In the genomic region with DNA sequence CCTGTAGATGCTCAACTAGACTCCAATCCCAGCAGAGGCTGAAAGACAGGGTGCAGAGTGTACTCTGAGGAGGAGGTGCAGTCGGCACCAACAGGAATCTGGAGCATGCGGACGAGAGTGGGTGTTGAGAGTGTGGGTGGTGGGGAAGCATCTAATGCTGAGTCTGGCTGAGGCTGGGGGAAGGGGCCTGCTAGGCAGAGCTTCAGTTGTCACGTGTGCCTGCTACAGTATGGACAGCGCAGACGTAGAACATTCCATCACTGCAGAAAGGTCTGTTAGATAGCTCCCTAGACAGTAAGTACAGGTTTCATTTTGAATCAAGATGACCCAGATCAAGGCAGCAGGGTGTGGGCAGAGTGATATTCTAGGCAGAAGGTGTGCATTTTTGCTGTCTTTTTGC, we compare ENCODE assay signal across 11 cellular contexts. TPM values are rescaled to one million over a fixed set of nuclear protein-coding genes. Genes with fewer than 3 reads are reported as not detected.
A peak's percentile ranks its signal among the peaks of the same experiment; 100 is the strongest.
DNase-seq lines count a peak whose midpoint lies in the region; ATAC-seq, FAIRE-seq and TF ChIP-seq lines count a peak whose summit lies in the region.
"Had no signal": no experiment of that assay in that cellular context is flagged by ENCODE, and none has a peak within 500 bp of the region (broad histone marks: within the 10 kb centered on the region; RNA-seq: fewer than 3 reads in every experiment).

No MANE protein-coding gene starts in this region.

- peak overlapping the region; percentile 36 to 53 for H3K9ac ChIP-seq in stomach smooth muscle (ENCODE audit: low read length in 2 of 2)

- H3K36me3 ChIP-seq in cardiac muscle cell (peaks cover 15% of the 10 kb centered on the region), stomach smooth muscle (ENCODE audit: control insufficient read depth in 2 of 2, insufficient read depth in 2 of 2, low read length in 2 of 2) (peaks cover 8 to 10% of the 10 kb centered on the region in 2 donors), brain microvascular endothelial cell (replicated peaks) (peaks cover 14% of the 10 kb centered on the region)

- peak overlapping the region; percentile 65 for H3K27ac ChIP-seq in cardiac muscle cell
- H3K27ac ChIP-seq in dorsolateral prefrontal cortex, result peak overlapping the region in 33 of 59 donors; percentile 1 to 91 (median 66)
- H3K27ac ChIP-seq in stomach smooth muscle (ENCODE audit: low read length), result peak overlapping the region; percentile 87
- H3K27ac ChIP-seq in brain microvascular endothelial cell, result no peak overlapping the region
- H3K27ac ChIP-seq: body of pancreas had no signal

- TF ChIP-seq CTCF in cardiac muscle cell (IDR thresholded peaks at IDR 0.05; ENCODE audit: low read depth, low read length) (no peak), dorsolateral prefrontal cortex (IDR thresholded peaks at IDR 0.05 in 54 of 56, conservative IDR thresholded peaks at IDR 0.05 in 2 of 56; ENCODE audit: low read depth in 1 of 56, partially characterized antibody in 56 of 56) (no peak), brain microvascular endothelial cell (IDR thresholded peaks at IDR 0.05; ENCODE audit: low read depth, low read length, missing control alignments) (no peak)

- peaks cover 12% of the 10 kb centered on the region for H3K4me1 ChIP-seq in cardiac muscle cell (ENCODE audit: low read depth)
- peaks cover 81% of the 10 kb centered on the region for H3K4me1 ChIP-seq in stomach smooth muscle (ENCODE audit: control insufficient read depth, insufficient read depth, low read length)

- FAIRE-seq in HTR-8/SVneo (lab: Jason Lieb, UNC), result no peak

- no peak for ATAC-seq in Right ventricle myocardium inferior
- ATAC-seq in HG02938 (IDR thresholded peaks at IDR 0.05; ENCODE audit: unreplicated experiment), result peak; percentile 49
- ATAC-seq: body of pancreas had no signal

- H3K4me3 ChIP-seq in cardiac muscle cell (no peak overlapping the region), dorsolateral prefrontal cortex (no peak overlapping the region), stomach smooth muscle (ENCODE audit: low read length in 2 of 2) (peak overlapping the region in 1 of 2 donors; percentile 54), brain microvascular endothelial cell (ENCODE audit: low read depth, low read length) (no peak overlapping the region)
- H3K4me3 ChIP-seq: body of pancreas, lung had no signal

- H3K27me3 ChIP-seq in cardiac muscle cell, result no peaks in the 10 kb centered on the region
- no peaks in the 10 kb centered on the region for H3K27me3 ChIP-seq in dorsolateral prefrontal cortex
- no peaks in the 10 kb centered on the region for H3K27me3 ChIP-seq in stomach smooth muscle (ENCODE audit: control insufficient read depth in 1 of 2, insufficient read depth in 2 of 2, low read length in 2 of 2)
- H3K27me3 ChIP-seq in brain microvascular endothelial cell (replicated peaks), result no peaks in the 10 kb centered on the region
- H3K27me3 ChIP-seq: body of pancreas had no signal

- intact Hi-C loops in Right ventricle myocardium inferior (cut with DNase I) (loop anchor here (10.0 kb wide), 1 partner anchor 274 kb away; no protein-coding TSS in a partner anchor), dorsolateral prefrontal cortex (cut with DNase I) (loop anchor here in 1 of 2 donors (2.0 kb wide), 1 partner anchor 28 kb away; no protein-coding TSS in a partner anchor)

- H3K9me3 ChIP-seq in cardiac muscle cell (ENCODE audit: low read depth) (no peaks in the 10 kb centered on the region), stomach smooth muscle (ENCODE audit: control insufficient read depth in 2 of 2, low read length in 2 of 2) (no peaks in the 10 kb centered on the region)
- H3K9me3 ChIP-seq: body of pancreas had no signal

- in situ Hi-C loops in brain microvascular endothelial cell (cut with HindIII; ENCODE audit: low pct_ligation_motif_present, low sequenced_read_pairs), result no loop called here

- peak in 1 of 2 donors; percentile 45 for DNase-seq in cardiac muscle cell (ENCODE audit: low read depth in 1 of 2, low spot score in 1 of 2)
- no peak for DNase-seq in Right ventricle myocardium inferior (ENCODE audit: missing footprints)
- peak in 9 of 10 donors; percentile 45 to 90 (median 75) for DNase-seq in dorsolateral prefrontal cortex
- no peak for DNase-seq in HTR-8/SVneo (ENCODE audit: insufficient read length, low spot score)
- no peak for DNase-seq in brain microvascular endothelial cell
- DNase-seq in NCI-H2227 (lab: John Stamatoyannopoulos, UW; ENCODE audit: unreplicated experiment), result no peak
- DNase-seq: body of pancreas, NCI-H1417 had no signal

RNA-seq across cellular contexts. Expression of a gene that starts 23.1 kb away (rescaled TPM):
- total RNA-seq in cardiac muscle cell (57.4 and 60.7 TPM in 2 replicates), Right ventricle myocardium inferior (30.1 TPM), dorsolateral prefrontal cortex (100 to 1,000 TPM in 2 of 120 experiments, 10 to 100 TPM in 118; 39.7 to 102 (median 75.0) TPM)
- polyA plus RNA-seq in cardiac muscle cell, result 43.7 and 59.8 TPM in 2 replicates

RNA-seq across cellular contexts. Expression of a gene that starts 23.3 kb away (rescaled TPM):
- total RNA-seq in cardiac muscle cell, result 38.3 and 42.3 TPM in 2 replicates
- 30.1 and 33.6 TPM in 2 replicates for polyA plus RNA-seq in cardiac muscle cell
- 7.1 TPM for total RNA-seq in Right ventricle myocardium inferior
- total RNA-seq in dorsolateral prefrontal cortex, result 10 to 100 TPM in 115 of 120 experiments, 1 to 10 TPM in 5; 7.0 to 20.5 (median 13.3) TPM

RNA-seq across cellular contexts. Expression of a gene that starts 57.1 kb away (rescaled TPM):
- total RNA-seq in cardiac muscle cell (not detected in 2 replicates), Right ventricle myocardium inferior (not detected), dorsolateral prefrontal cortex (under 1 TPM in 2 of 120 experiments, not detected in 118; 0.47 to 0.69 TPM)
- polyA plus RNA-seq in cardiac muscle cell, result not detected in 2 replicates
- total RNA-seq: body of pancreas, lung had no signal
- polyA plus RNA-seq: lung had no signal

Comparison
In these comparisons a context has a peak if more than half of its experiments do, and no peak if none do; other contexts are left out.
1. DNase-seq: peak in dorsolateral prefrontal cortex (9 of 10); none in Right ventricle myocardium inferior (single experiment), HTR-8/SVneo (single experiment), brain microvascular endothelial cell (single experiment) and NCI-H2227 (single experiment).